9 cellular contexts compared by ENCODE assay signal in genomic region chr7:94374231-94374630, GRCh38. TPM values are rescaled to one million over a fixed set of nuclear protein-coding genes. Genes with fewer than 3 reads are reported as not detected.
DNase-seq lines count a peak whose midpoint lies in the region; ATAC-seq and TF ChIP-seq lines count a peak whose summit lies in the region.
"Had no signal": no experiment of that assay in that cellular context is flagged by ENCODE, and none has a peak within 500 bp of the region (broad histone marks: within the 10 kb centered on the region; RNA-seq: fewer than 3 reads in every experiment).

No MANE protein-coding gene starts in this region.

- ATAC-seq in HG03520 (IDR thresholded peaks at IDR 0.05; ENCODE audit: unreplicated experiment) (no peak), GM18511 (IDR thresholded peaks at IDR 0.05; ENCODE audit: unreplicated experiment) (no peak)
- ATAC-seq in stimulated activated naive B cell treated with anti-CD40 and anti-IgM and Interleukin-4, amounts not matched to agents 10 μg/mL and 1 μg/mL and 100 μg/mL, for 72 hours (replicated peaks) = no peak

- H3K9ac ChIP-seq in SK-N-SH = peak overlapping the region; percentile 81

- H3K4me1 Mint-ChIP-seq in osteocyte (ENCODE audit: unreplicated experiment) = peaks cover 78% of the 10 kb centered on the region
- H3K4me1 Mint-ChIP-seq in stimulated activated naive B cell treated with anti-CD40 and anti-IgM and Interleukin-4, amounts not matched to agents 10 μg/mL and 1 μg/mL and 100 μg/mL, for 72 hours = no peaks in the 10 kb centered on the region

- H3K4me1 ChIP-seq in SK-N-SH (ENCODE audit: control insufficient read depth in 1 of 2, insufficient read depth in 2 of 2, low read depth in 1 of 2, low read length in 1 of 2) = peaks cover 18 to 37% of the 10 kb centered on the region in 2 experiments

- TF ChIP-seq EP300 in SK-N-SH (IDR thresholded peaks at IDR 0.05; ENCODE audit: borderline replicate concordance in 1 of 2, low read depth in 1 of 2, low read length in 1 of 2) = peak in 1 of 2 experiments; percentile 59; a peak in 1 of 4 replicates

- H3K27me3 Mint-ChIP-seq in osteocyte (ENCODE audit: unreplicated experiment) = no peaks in the 10 kb centered on the region
- H3K27me3 Mint-ChIP-seq in stimulated activated naive B cell treated with anti-CD40 and anti-IgM and Interleukin-4, amounts not matched to agents 10 μg/mL and 1 μg/mL and 100 μg/mL, for 72 hours = peaks cover 0 to 7% of the 10 kb centered on the region in 2 donors

- peak; percentile 26; the same call in 1 of the 2 replicates for TF ChIP-seq CTCF in SK-N-SH (IDR thresholded peaks at IDR 0.05)
- TF ChIP-seq CTCF in osteocyte (IDR thresholded peaks at IDR 0.05) = peak; percentile 47

- no peaks in the 10 kb centered on the region for H3K9me3 ChIP-seq in SK-N-SH

- H3K4me3 Mint-ChIP-seq in osteocyte (ENCODE audit: unreplicated experiment) = peak overlapping the region; percentile 69
- no peak overlapping the region for H3K4me3 Mint-ChIP-seq in stimulated activated naive B cell treated with anti-CD40 and anti-IgM and Interleukin-4, amounts not matched to agents 10 μg/mL and 1 μg/mL and 100 μg/mL, for 72 hours

- H3K4me3 ChIP-seq in SK-N-SH (ENCODE audit: low read depth in 2 of 2, low read length in 1 of 2) = no peak overlapping the region

- peak overlapping the region; percentile 94 for H3K27ac Mint-ChIP-seq in osteocyte (ENCODE audit: unreplicated experiment)
- no peak overlapping the region for H3K27ac Mint-ChIP-seq in stimulated activated naive B cell treated with anti-CD40 and anti-IgM and Interleukin-4, amounts not matched to agents 10 μg/mL and 1 μg/mL and 100 μg/mL, for 72 hours

- peak; percentile 45 for TF ChIP-seq RAD21 in SK-N-SH (IDR thresholded peaks at IDR 0.05; ENCODE audit: low read length)

- H3K27ac ChIP-seq in SK-N-SH (ENCODE audit: low read depth in 2 of 2, low read length in 1 of 2) = peak overlapping the region; percentile 96 to 100

- 0 out of 2 replicates have a peak overlapping the region, but pooled peaks have one; percentile 8 for H2AFZ ChIP-seq in SK-N-SH (ENCODE audit: low read depth)

- no peaks in the 10 kb centered on the region for H3K9me2 ChIP-seq in SK-N-SH

- peaks cover 5% of the 10 kb centered on the region for H3K9me3 Mint-ChIP-seq in osteocyte (ENCODE audit: unreplicated experiment)
- H3K9me3 Mint-ChIP-seq in stimulated activated naive B cell treated with anti-CD40 and anti-IgM and Interleukin-4, amounts not matched to agents 10 μg/mL and 1 μg/mL and 100 μg/mL, for 72 hours = no peaks in the 10 kb centered on the region

- DNase-seq in AG20443 (ENCODE audit: low spot score) = peak; percentile 91
- no peak for DNase-seq in SK-N-SH
- DNase-seq in glomerular endothelial cell (ENCODE audit: extremely low read depth, low read depth, low spot score) = peak; percentile 36
- peak; percentile 93 for DNase-seq in osteocyte (ENCODE audit: extremely low spot score, unreplicated experiment)
- DNase-seq in stimulated activated naive B cell treated with anti-CD40 and anti-IgM and Interleukin-4, amounts not matched to agents 10 μg/mL and 1 μg/mL and 100 μg/mL, for 72 hours = no peak
- no peak for DNase-seq in NCI-H774 (lab: John Stamatoyannopoulos, UW)
- DNase-seq: DND-41 had no signal

- peaks cover 0 to 4% of the 10 kb centered on the region in 2 experiments for H3K36me3 ChIP-seq in SK-N-SH (replicated peaks in 1 of 2; ENCODE audit: control insufficient read depth in 1 of 2, insufficient read depth in 2 of 2, low read length in 1 of 2)

- CTCF ChIA-PET in SK-N-SH (lab: Yijun Ruan, JAX) = interaction anchor here (0.6 to 1.2 kb wide), 2 partner anchors 79 to 1765 kb away, joined by 3 to 4 read pairs; no protein-coding TSS in a partner anchor

- H3F3A ChIP-seq in SK-N-SH (replicated peaks; ENCODE audit: insufficient read depth) = peaks cover 41% of the 10 kb centered on the region

- peak overlapping the region; percentile 73 for H3K4me2 ChIP-seq in SK-N-SH

- no peaks in the 10 kb centered on the region for H4K20me1 ChIP-seq in SK-N-SH (ENCODE audit: insufficient read depth)

- no peaks in the 10 kb centered on the region for H3K27me3 ChIP-seq in SK-N-SH (ENCODE audit: insufficient read depth)

- POLR2A ChIA-PET in SK-N-SH (lab: Yijun Ruan, JAX) = no interaction called here

- 0% methylated on average over 2 of the region's 2 CpGs for WGBS in SK-N-SH (ENCODE audit: low lambda C conversion rate)

- H3K36me3 Mint-ChIP-seq in osteocyte (ENCODE audit: unreplicated experiment) = peaks cover 2% of the 10 kb centered on the region
- H3K36me3 Mint-ChIP-seq in stimulated activated naive B cell treated with anti-CD40 and anti-IgM and Interleukin-4, amounts not matched to agents 10 μg/mL and 1 μg/mL and 100 μg/mL, for 72 hours = no peaks in the 10 kb centered on the region

- no peaks in the 10 kb centered on the region for H3K79me2 ChIP-seq in SK-N-SH (ENCODE audit: insufficient read depth)

TF ChIP-seq in SK-N-SH, 30 proteins besides CTCF, POLR2A, EP300 and RAD21 (continues in another document):
- peak; percentile 19; the same call in 1 of the 2 replicates for TF ChIP-seq FOSL2 (IDR thresholded peaks at IDR 0.05; ENCODE audit: borderline replicate concordance, low read depth)
- TF ChIP-seq GATA2 (CRISPR knock-in tag; IDR thresholded peaks at IDR 0.05) = no peak
- no peak for TF ChIP-seq FOXJ3 (CRISPR knock-in tag; IDR thresholded peaks at IDR 0.05)
- TF ChIP-seq NFIC (IDR thresholded peaks at IDR 0.05; ENCODE audit: borderline replicate concordance) = peak; percentile 84
- TF ChIP-seq CHD2 (IDR thresholded peaks at IDR 0.05; ENCODE audit: low read length, partially characterized antibody) = no peak
- TF ChIP-seq MAX (IDR thresholded peaks at IDR 0.05; ENCODE audit: low read depth) = peak; percentile 88
- TF ChIP-seq IRF3 (IDR thresholded peaks at IDR 0.05; ENCODE audit: low read depth, low read length) = no peak
- peak; percentile 79 for TF ChIP-seq TAF1 (IDR thresholded peaks at IDR 0.05; ENCODE audit: borderline replicate concordance, low read depth, low read length)
- peak; percentile 30 for TF ChIP-seq SMC3 (IDR thresholded peaks at IDR 0.05; ENCODE audit: low read depth, low read length)
- TF ChIP-seq PBX3 (IDR thresholded peaks at IDR 0.05) = peak; percentile 69
- TF ChIP-seq GABPA (IDR thresholded peaks at IDR 0.05; ENCODE audit: low read depth) = no peak
- TF ChIP-seq TEAD4 (IDR thresholded peaks at IDR 0.05; ENCODE audit: borderline replicate concordance, insufficient read depth) = peak; percentile 63; the same call in 1 of the 2 replicates
- TF ChIP-seq, protein P1, sequence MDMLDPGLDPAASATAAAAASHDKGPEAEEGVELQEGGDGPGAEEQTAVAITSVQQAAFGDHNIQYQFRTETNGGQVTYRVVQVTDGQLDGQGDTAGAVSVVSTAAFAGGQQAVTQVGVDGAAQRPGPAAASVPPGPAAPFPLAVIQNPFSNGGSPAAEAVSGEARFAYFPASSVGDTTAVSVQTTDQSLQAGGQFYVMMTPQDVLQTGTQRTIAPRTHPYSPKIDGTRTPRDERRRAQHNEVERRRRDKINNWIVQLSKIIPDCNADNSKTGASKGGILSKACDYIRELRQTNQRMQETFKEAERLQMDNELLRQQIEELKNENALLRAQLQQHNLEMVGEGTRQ (IDR thresholded peaks at IDR 0.05; ENCODE audit: borderline replicate concordance, low read depth, low read length) = no peak
- TF ChIP-seq RFX5 (IDR thresholded peaks at IDR 0.05; ENCODE audit: low read length) = no peak
- 0 out of 2 replicates have a peak, but pooled peaks have one; percentile 40 for TF ChIP-seq FOXM1 (IDR thresholded peaks at IDR 0.05; ENCODE audit: low read depth)
- no peak for TF ChIP-seq MEF2A (IDR thresholded peaks at IDR 0.05; ENCODE audit: borderline replicate concordance, low read depth)
- peak; percentile 95 for TF ChIP-seq POLR2AphosphoS5 (IDR thresholded peaks at IDR 0.05; ENCODE audit: low read depth, low read length)
- TF ChIP-seq TCF12 (IDR thresholded peaks at IDR 0.05) = peak; percentile 85
- no peak for TF ChIP-seq MXI1 (IDR thresholded peaks at IDR 0.05; ENCODE audit: low read depth, low read length)
- TF ChIP-seq EZH2phosphoT487 (IDR thresholded peaks at IDR 0.05; ENCODE audit: borderline replicate concordance, low read depth) = no peak
- peak; percentile 65 for TF ChIP-seq JUND (IDR thresholded peaks at IDR 0.05)

RNA-seq across cellular contexts. Expression of gene COL1A2, which starts 20.5 kb away (rescaled TPM):
- polyA plus RNA-seq in SK-N-SH (2012; rRNA removed) = 4.5 and 11.4 TPM in 2 replicates
- polyA plus RNA-seq in SK-N-SH (2012; cell fraction: cytosol; rRNA removed) = 6.5 and 7.3 TPM in 2 replicates
- 13.4 and 14.1 TPM in 2 replicates for polyA plus RNA-seq in SK-N-SH (2012; cell fraction: nucleus; rRNA removed)
- 9.0 and 76.0 TPM in 2 replicates for total RNA-seq in glomerular endothelial cell
- 7,492 and 7,869 TPM in 2 replicates for total RNA-seq in osteocyte

Comparison
In these comparisons a context has a peak if more than half of its experiments do, and no peak if none do; other contexts are left out.
1. DNase-seq: peak in AG20443 (single experiment), glomerular endothelial cell (single experiment) and osteocyte (single experiment); none in SK-N-SH (single experiment), stimulated activated naive B cell treated with anti-CD40 and anti-IgM and Interleukin-4, amounts not matched to agents 10 μg/mL and 1 μg/mL and 100 μg/mL, for 72 hours (single experiment) and NCI-H774 (single experiment).
2. RNA of gene COL1A2, which starts 20.5 kb away (total RNA-seq): 7,492 to 7,869 TPM in osteocyte; 9.0 to 76.0 TPM in glomerular endothelial cell; every median in the first group is over 10 times any median in the second.